1 cellular context compared by ENCODE assay signal in the genomic region with DNA sequence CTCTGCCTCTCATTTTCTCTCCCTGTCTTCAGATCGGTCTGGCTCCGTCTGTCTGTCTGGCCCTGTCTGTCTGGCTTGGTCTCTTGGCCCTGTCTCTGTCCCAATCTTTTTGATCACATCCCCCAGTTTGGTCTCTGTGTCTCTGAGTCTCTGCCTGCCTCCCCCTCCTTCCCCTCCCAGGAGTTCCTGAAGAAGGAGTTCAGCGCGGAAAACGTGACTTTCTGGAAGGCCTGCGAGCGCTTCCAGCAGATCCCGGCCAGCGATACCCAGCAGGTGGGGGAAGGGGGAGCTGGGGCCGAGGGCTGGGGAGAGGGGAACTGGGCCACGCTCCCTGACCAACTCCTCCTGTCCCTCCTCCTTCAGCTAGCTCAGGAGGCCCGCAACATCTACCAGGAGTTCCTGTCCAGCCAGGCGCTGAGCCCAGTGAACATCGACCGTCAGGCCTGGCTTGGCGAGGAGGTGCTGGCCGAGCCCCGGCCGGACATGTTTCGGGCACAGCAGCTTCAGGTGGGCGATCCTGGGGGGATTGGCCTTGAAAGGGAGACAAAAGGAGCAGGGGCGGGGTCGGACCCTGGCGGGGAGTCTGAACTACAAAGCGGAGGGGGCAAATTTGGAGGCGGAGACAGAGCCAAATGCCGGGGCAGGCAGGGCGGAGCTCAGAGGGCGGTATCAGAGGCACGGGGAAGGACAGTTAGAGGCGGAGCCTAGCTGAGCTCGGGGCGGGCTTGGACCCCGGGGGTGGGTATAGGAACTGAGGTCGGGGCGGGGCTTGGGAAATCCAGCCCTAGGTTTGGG.
TF ChIP-seq lines count a peak whose summit lies in the region.

No MANE protein-coding gene starts in this region.

TF ChIP-seq in HEK293, 187 proteins besides CTCF, POLR2A, EP300 and RAD21 (continued from another document):
- TF ChIP-seq, protein P1, sequence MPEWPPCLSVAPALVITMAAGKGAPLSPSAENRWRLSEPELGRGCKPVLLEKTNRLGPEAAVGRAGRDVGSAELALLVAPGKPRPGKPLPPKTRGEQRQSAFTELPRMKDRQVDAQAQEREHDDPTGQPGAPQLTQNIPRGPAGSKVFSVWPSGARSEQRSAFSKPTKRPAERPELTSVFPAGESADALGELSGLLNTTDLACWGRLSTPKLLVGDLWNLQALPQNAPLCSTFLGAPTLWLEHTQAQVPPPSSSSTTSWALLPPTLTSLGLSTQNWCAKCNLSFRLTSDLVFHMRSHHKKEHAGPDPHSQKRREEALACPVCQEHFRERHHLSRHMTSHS (tag by site-specific recombination; IDR thresholded peaks at IDR 0.05) = no peak
- TF ChIP-seq, protein P2, sequence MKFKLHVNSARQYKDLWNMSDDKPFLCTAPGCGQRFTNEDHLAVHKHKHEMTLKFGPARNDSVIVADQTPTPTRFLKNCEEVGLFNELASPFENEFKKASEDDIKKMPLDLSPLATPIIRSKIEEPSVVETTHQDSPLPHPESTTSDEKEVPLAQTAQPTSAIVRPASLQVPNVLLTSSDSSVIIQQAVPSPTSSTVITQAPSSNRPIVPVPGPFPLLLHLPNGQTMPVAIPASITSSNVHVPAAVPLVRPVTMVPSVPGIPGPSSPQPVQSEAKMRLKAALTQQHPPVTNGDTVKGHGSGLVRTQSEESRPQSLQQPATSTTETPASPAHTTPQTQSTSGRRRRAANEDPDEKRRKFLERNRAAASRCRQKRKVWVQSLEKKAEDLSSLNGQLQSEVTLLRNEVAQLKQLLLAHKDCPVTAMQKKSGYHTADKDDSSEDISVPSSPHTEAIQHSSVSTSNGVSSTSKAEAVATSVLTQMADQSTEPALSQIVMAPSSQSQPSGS (tag by site-specific recombination; IDR thresholded peaks at IDR 0.05; ENCODE audit: low read depth) = no peak
- TF ChIP-seq SALL2 (tag by site-specific recombination; IDR thresholded peaks at IDR 0.05; ENCODE audit: borderline replicate concordance) (no peak), KLF10 (tag by site-specific recombination; IDR thresholded peaks at IDR 0.05) (no peak), ZNF76 (tag by site-specific recombination; IDR thresholded peaks at IDR 0.05; ENCODE audit: borderline replicate concordance, low read depth) (peak; percentile 24; the same call in 1 of the 2 replicates), ZFP41 (tag by site-specific recombination; IDR thresholded peaks at IDR 0.05; ENCODE audit: borderline replicate concordance) (no peak), KLF8 (tag by site-specific recombination; IDR thresholded peaks at IDR 0.05) (peak; percentile 38; the same call in 1 of the 2 replicates), SCRT2 (tag by site-specific recombination; IDR thresholded peaks at IDR 0.05) (peak; percentile 69; the same call in 1 of the 2 replicates), ZNF521 (tag by site-specific recombination; IDR thresholded peaks at IDR 0.05) (no peak), ZXDB (tag by site-specific recombination; IDR thresholded peaks at IDR 0.05) (0 out of 2 replicates have a peak, but pooled peaks have one; percentile 43), ZNF239 (tag by site-specific recombination; IDR thresholded peaks at IDR 0.05) (no peak), OVOL3 (tag by site-specific recombination; IDR thresholded peaks at IDR 0.05) (no peak), ZNF146 (tag by site-specific recombination; IDR thresholded peaks at IDR 0.05) (no peak), ZNF23 (tag by site-specific recombination; IDR thresholded peaks at IDR 0.05; ENCODE audit: borderline replicate concordance) (no peak), ZNF19 (tag by site-specific recombination; IDR thresholded peaks at IDR 0.05; ENCODE audit: low read depth) (no peak)
- TF ChIP-seq, protein P3, sequence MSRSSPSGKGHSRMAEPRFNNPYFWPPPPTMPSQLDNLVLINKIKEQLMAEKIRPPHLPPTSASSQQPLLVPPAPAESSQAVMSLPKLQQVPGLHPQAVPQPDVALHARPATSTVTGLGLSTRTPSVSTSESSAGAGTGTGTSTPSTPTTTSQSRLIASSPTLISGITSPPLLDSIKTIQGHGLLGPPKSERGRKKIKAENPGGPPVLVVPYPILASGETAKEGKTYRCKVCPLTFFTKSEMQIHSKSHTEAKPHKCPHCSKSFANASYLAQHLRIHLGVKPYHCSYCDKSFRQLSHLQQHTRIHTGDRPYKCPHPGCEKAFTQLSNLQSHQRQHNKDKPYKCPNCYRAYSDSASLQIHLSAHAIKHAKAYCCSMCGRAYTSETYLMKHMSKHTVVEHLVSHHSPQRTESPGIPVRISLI (tag by site-specific recombination; IDR thresholded peaks at IDR 0.05) = no peak
- TF ChIP-seq, protein P4, sequence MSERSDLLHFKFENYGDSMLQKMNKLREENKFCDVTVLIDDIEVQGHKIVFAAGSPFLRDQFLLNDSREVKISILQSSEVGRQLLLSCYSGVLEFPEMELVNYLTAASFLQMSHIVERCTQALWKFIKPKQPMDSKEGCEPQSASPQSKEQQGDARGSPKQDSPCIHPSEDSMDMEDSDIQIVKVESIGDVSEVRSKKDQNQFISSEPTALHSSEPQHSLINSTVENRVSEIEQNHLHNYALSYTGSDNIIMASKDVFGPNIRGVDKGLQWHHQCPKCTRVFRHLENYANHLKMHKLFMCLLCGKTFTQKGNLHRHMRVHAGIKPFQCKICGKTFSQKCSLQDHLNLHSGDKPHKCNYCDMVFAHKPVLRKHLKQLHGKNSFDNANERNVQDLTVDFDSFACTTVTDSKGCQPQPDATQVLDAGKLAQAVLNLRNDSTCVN (tag by site-specific recombination; optimal IDR thresholded peaks at IDR 0.05) = no peak
- TF ChIP-seq, protein P5, sequence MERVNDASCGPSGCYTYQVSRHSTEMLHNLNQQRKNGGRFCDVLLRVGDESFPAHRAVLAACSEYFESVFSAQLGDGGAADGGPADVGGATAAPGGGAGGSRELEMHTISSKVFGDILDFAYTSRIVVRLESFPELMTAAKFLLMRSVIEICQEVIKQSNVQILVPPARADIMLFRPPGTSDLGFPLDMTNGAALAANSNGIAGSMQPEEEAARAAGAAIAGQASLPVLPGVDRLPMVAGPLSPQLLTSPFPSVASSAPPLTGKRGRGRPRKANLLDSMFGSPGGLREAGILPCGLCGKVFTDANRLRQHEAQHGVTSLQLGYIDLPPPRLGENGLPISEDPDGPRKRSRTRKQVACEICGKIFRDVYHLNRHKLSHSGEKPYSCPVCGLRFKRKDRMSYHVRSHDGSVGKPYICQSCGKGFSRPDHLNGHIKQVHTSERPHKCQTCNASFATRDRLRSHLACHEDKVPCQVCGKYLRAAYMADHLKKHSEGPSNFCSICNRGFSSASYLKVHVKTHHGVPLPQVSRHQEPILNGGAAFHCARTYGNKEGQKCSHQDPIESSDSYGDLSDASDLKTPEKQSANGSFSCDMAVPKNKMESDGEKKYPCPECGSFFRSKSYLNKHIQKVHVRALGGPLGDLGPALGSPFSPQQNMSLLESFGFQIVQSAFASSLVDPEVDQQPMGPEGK (tag by site-specific recombination; IDR thresholded peaks at IDR 0.05) = peak; percentile 76; the same call in 1 of the 2 replicates
- TF ChIP-seq, protein P6, sequence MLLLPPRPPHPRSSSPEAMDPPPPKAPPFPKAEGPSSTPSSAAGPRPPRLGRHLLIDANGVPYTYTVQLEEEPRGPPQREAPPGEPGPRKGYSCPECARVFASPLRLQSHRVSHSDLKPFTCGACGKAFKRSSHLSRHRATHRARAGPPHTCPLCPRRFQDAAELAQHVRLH (tag by site-specific recombination; IDR thresholded peaks at IDR 0.05) = no peak
- TF ChIP-seq, protein P7, sequence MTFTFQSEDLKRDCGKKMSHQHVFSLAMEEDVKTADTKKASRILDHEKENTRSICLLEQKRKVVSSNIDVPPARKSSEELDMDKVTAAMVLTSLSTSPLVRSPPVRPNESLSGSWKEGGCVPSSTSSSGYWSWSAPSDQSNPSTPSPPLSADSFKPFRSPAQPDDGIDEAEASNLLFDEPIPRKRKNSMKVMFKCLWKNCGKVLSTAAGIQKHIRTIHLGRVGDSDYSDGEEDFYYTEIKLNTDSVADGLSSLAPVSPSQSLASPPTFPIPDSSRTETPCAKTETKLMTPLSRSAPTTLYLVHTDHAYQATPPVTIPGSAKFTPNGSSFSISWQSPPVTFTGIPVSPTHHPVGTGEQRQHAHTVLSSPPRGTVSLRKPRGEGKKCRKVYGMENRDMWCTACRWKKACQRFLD (tag by site-specific recombination; IDR thresholded peaks at IDR 0.05) = no peak
- TF ChIP-seq, protein P8, sequence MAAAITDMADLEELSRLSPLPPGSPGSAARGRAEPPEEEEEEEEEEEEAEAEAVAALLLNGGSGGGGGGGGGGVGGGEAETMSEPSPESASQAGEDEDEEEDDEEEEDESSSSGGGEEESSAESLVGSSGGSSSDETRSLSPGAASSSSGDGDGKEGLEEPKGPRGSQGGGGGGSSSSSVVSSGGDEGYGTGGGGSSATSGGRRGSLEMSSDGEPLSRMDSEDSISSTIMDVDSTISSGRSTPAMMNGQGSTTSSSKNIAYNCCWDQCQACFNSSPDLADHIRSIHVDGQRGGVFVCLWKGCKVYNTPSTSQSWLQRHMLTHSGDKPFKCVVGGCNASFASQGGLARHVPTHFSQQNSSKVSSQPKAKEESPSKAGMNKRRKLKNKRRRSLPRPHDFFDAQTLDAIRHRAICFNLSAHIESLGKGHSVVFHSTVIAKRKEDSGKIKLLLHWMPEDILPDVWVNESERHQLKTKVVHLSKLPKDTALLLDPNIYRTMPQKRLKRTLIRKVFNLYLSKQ (tag by site-specific recombination; IDR thresholded peaks at IDR 0.05; ENCODE audit: borderline replicate concordance) = no peak
- TF ChIP-seq, protein P9, sequence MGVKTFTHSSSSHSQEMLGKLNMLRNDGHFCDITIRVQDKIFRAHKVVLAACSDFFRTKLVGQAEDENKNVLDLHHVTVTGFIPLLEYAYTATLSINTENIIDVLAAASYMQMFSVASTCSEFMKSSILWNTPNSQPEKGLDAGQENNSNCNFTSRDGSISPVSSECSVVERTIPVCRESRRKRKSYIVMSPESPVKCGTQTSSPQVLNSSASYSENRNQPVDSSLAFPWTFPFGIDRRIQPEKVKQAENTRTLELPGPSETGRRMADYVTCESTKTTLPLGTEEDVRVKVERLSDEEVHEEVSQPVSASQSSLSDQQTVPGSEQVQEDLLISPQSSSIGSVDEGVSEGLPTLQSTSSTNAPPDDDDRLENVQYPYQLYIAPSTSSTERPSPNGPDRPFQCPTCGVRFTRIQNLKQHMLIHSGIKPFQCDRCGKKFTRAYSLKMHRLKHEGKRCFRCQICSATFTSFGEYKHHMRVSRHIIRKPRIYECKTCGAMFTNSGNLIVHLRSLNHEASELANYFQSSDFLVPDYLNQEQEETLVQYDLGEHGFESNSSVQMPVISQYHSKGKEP (tag by site-specific recombination; IDR thresholded peaks at IDR 0.05) = no peak
- TF ChIP-seq, protein P10, sequence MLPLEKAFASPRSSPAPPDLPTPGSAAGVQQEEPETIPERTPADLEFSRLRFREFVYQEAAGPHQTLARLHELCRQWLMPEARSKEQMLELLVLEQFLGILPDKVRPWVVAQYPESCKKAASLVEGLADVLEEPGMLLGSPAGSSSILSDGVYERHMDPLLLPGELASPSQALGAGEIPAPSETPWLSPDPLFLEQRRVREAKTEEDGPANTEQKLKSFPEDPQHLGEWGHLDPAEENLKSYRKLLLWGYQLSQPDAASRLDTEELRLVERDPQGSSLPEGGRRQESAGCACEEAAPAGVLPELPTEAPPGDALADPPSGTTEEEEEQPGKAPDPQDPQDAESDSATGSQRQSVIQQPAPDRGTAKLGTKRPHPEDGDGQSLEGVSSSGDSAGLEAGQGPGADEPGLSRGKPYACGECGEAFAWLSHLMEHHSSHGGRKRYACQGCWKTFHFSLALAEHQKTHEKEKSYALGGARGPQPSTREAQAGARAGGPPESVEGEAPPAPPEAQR (tag by site-specific recombination; IDR thresholded peaks at IDR 0.05) = no peak
- TF ChIP-seq, protein P11, sequence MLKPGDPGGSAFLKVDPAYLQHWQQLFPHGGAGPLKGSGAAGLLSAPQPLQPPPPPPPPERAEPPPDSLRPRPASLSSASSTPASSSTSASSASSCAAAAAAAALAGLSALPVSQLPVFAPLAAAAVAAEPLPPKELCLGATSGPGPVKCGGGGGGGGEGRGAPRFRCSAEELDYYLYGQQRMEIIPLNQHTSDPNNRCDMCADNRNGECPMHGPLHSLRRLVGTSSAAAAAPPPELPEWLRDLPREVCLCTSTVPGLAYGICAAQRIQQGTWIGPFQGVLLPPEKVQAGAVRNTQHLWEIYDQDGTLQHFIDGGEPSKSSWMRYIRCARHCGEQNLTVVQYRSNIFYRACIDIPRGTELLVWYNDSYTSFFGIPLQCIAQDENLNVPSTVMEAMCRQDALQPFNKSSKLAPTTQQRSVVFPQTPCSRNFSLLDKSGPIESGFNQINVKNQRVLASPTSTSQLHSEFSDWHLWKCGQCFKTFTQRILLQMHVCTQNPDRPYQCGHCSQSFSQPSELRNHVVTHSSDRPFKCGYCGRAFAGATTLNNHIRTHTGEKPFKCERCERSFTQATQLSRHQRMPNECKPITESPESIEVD (tag by site-specific recombination; IDR thresholded peaks at IDR 0.05) = no peak
- TF ChIP-seq, protein P12, sequence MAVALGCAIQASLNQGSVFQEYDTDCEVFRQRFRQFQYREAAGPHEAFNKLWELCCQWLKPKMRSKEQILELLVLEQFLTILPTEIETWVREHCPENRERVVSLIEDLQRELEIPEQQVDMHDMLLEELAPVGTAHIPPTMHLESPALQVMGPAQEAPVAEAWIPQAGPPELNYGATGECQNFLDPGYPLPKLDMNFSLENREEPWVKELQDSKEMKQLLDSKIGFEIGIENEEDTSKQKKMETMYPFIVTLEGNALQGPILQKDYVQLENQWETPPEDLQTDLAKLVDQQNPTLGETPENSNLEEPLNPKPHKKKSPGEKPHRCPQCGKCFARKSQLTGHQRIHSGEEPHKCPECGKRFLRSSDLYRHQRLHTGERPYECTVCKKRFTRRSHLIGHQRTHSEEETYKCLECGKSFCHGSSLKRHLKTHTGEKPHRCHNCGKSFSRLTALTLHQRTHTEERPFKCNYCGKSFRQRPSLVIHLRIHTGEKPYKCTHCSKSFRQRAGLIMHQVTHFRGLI (tag by site-specific recombination; IDR thresholded peaks at IDR 0.05) = 0 out of 2 replicates have a peak, but pooled peaks have one; percentile 23
